In the genomic region with DNA sequence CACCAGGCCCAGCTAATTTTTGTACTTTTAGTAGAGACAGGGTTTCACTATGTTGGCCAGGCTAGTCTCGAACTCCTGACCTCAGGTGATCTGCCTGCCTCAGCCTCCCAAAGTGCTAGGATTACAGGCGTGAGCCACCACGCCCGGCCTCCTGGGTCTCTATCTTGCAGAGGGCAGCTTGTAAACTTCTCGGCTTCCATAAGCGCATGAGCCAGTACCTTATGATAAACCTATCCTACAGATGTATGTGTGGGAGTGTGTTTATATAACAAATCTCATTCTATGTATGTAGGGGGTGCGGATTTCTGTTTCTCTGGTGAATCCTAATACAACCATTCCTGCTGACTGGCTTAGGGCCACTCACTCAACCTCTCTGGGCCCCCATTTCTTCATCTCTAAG, we compare ENCODE assay signal across 3 cellular contexts. TPM values are rescaled to one million over a fixed set of nuclear protein-coding genes. Genes with fewer than 3 reads are reported as not detected.
"Had no signal": no experiment of that assay in that cellular context is flagged by ENCODE, and none has a peak within 500 bp of the region (broad histone marks: within the 10 kb centered on the region; RNA-seq: fewer than 3 reads in every experiment).

No MANE protein-coding gene starts in this region.

RNA-seq across cellular contexts. Expression of gene F2RL3, which starts 51.3 kb away (rescaled TPM):
- total RNA-seq: endodermal cell, mesothelial cell of epicardium, myocyte had no signal
